In the genomic region with DNA sequence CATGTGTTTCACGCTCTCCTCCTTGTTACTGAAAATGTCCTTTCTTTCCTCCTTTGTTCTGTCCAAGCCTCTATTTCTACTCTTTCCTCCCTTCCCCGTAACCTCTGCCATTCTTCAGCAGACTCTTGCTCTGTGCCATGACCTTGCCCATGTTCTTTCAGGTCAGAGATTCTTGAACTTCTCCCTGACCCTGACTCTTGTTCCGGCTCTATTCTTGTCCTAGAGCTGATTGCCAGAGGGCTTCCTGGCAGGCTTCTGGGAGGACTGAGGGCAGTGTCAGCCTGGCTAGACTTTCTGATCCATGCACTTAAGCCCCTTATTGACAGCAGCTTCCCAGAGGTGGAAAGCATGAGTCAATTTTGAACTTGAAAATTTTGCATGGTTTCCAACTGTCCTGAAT, we compare ENCODE assay signal across 1 cellular context.
TF ChIP-seq lines count a peak whose summit lies in the region.

No MANE protein-coding gene starts in this region.

TF ChIP-seq in GM12878, 131 proteins besides CTCF, POLR2A, EP300 and RAD21 (continued from another document):
- TF ChIP-seq, protein P1, sequence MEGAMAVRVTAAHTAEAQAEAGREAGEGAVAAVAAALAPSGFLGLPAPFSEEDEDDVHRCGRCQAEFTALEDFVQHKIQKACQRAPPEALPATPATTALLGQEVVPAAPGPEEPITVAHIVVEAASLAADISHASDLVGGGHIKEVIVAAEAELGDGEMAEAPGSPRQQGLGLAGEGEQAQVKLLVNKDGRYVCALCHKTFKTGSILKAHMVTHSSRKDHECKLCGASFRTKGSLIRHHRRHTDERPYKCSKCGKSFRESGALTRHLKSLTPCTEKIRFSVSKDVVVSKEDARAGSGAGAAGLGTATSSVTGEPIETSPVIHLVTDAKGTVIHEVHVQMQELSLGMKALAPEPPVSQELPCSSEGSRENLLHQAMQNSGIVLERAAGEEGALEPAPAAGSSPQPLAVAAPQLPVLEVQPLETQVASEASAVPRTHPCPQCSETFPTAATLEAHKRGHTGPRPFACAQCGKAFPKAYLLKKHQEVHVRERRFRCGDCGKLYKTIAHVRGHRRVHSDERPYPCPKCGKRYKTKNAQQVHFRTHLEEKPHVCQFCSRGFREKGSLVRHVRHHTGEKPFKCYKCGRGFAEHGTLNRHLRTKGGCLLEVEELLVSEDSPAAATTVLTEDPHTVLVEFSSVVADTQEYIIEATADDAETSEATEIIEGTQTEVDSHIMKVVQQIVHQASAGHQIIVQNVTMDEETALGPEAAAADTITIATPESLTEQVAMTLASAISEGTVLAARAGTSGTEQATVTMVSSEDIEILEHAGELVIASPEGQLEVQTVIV (IDR thresholded peaks at IDR 0.05; ENCODE audit: borderline replicate concordance, partially characterized antibody), result no peak
- no peak for TF ChIP-seq DPF2 (IDR thresholded peaks at IDR 0.05)
- TF ChIP-seq NBN (IDR thresholded peaks at IDR 0.05), result no peak
- no peak for TF ChIP-seq RAD51 (IDR thresholded peaks at IDR 0.05)
- no peak for TF ChIP-seq SMARCA5 (IDR thresholded peaks at IDR 0.05)
- TF ChIP-seq PML (IDR thresholded peaks at IDR 0.05; ENCODE audit: low read length), result no peak
- TF ChIP-seq, protein P2, sequence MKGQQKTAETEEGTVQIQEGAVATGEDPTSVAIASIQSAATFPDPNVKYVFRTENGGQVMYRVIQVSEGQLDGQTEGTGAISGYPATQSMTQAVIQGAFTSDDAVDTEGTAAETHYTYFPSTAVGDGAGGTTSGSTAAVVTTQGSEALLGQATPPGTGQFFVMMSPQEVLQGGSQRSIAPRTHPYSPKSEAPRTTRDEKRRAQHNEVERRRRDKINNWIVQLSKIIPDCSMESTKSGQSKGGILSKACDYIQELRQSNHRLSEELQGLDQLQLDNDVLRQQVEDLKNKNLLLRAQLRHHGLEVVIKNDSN (IDR thresholded peaks at IDR 0.05; ENCODE audit: borderline replicate concordance, extremely low read length, insufficient read depth, low read depth, low read length), result no peak
